8 cellular contexts compared by ENCODE assay signal in genomic region chr7:135160098-135160857, GRCh38. TPM values are rescaled to one million over a fixed set of nuclear protein-coding genes. Genes with fewer than 3 reads are reported as not detected.
DNase-seq lines count a peak whose midpoint lies in the region; ATAC-seq and TF ChIP-seq lines count a peak whose summit lies in the region.

No MANE protein-coding gene starts in this region.

- no peak for TF ChIP-seq EP300 in ovary (IDR thresholded peaks at IDR 0.05)

- peaks cover 17% of the 10 kb centered on the region for H3K9me3 Mint-ChIP-seq in CD8-positive, alpha-beta T cell

- in situ Hi-C loops in GM23248 (cut with MboI): no loop called here

- WGBS in GM23248 (ENCODE audit: low coverage in 1 of 2, low lambda C conversion rate in 2 of 2, missing lambda C conversion rate in 2 of 2), 2 experiments: 80% methylated on average over 5 of the region's 5 CpGs
- 73 to 76% (median 75%) methylated on average over 5 of the region's 5 CpGs for WGBS in ovary, 3 donors

- H4K20me1 ChIP-seq in GM23248 (ENCODE audit: insufficient read depth): no peaks in the 10 kb centered on the region

- peak overlapping the region; percentile 72 for H3K27ac Mint-ChIP-seq in CD8-positive, alpha-beta T cell

- H3K4me3 ChIP-seq in CD8-positive, alpha-beta T cell (ENCODE audit: low read depth, low read length): no peak overlapping the region
- H3K4me3 ChIP-seq in GM23248 (no peak overlapping the region), SJSA1 (no peak overlapping the region), fibroblast of the aortic adventitia (ENCODE audit: low read depth, low read length) (no peak overlapping the region), skeletal muscle satellite cell (ENCODE audit: low read length) (no peak overlapping the region), ovary (no peak overlapping the region)

- peaks cover 64% of the 10 kb centered on the region for H3K4me1 Mint-ChIP-seq in CD8-positive, alpha-beta T cell (ENCODE audit: low read depth)

- H3K9ac ChIP-seq in GM23248: no peak overlapping the region
- H3K9ac ChIP-seq in skeletal muscle satellite cell (ENCODE audit: low read depth, low read length): no peak overlapping the region

- H3F3A ChIP-seq in GM23248 (ENCODE audit: insufficient read depth): 0 out of 2 replicates have a peak, but pooled peaks cover 10% of the 10 kb centered on the region

- H3K4me1 ChIP-seq in CD8-positive, alpha-beta T cell (ENCODE audit: insufficient read depth, low read length): peaks cover 27% of the 10 kb centered on the region
- H3K4me1 ChIP-seq in GM23248 (ENCODE audit: insufficient read depth) (peaks cover 14% of the 10 kb centered on the region), SJSA1 (replicated peaks) (peaks cover 20% of the 10 kb centered on the region), skeletal muscle satellite cell (ENCODE audit: control insufficient read depth, insufficient read depth, low read length) (peaks cover 21% of the 10 kb centered on the region), ovary (ENCODE audit: insufficient read depth) (peaks cover 6% of the 10 kb centered on the region)

- intact Hi-C loops in CD8-positive, alpha-beta T cell (cut with DNase I, micrococcal nuclease): no loop called here
- intact Hi-C loops in ovary (cut with DNase I): loop anchor here in 3 of 4 donors (10.0 kb wide), 4 partner anchors 165 to 475 kb away; partner anchors contain the start of gene AGBL3 (in 1 of the 3)

- no peak for ATAC-seq in CD8-positive, alpha-beta T cell
- no peak for ATAC-seq in GM19455 (IDR thresholded peaks at IDR 0.05; ENCODE audit: unreplicated experiment)

- no peaks in the 10 kb centered on the region for H3K9me2 ChIP-seq in GM23248 (ENCODE audit: insufficient read depth)

- H3K27me3 ChIP-seq in CD8-positive, alpha-beta T cell (ENCODE audit: insufficient read depth, low read length): no peaks in the 10 kb centered on the region
- H3K27me3 ChIP-seq in GM23248 (replicated peaks; ENCODE audit: insufficient read depth): no peaks in the 10 kb centered on the region
- no peaks in the 10 kb centered on the region for H3K27me3 ChIP-seq in SJSA1 (replicated peaks)
- H3K27me3 ChIP-seq in skeletal muscle satellite cell (ENCODE audit: control insufficient read depth, insufficient read depth, low read length): no peaks in the 10 kb centered on the region
- H3K27me3 ChIP-seq in ovary: no peaks in the 10 kb centered on the region

- DNase-seq in CD8-positive, alpha-beta T cell: no peak
- DNase-seq in GM23248: peak; percentile 14
- peak in 1 of 2 experiments; percentile 44 for DNase-seq in SJSA1 (ENCODE audit: low read depth in 1 of 2, low spot score in 2 of 2)
- peak; percentile 61 for DNase-seq in fibroblast of the aortic adventitia (ENCODE audit: low read depth)
- no peak for DNase-seq in ovary
- DNase-seq in NCI-H69 (lab: John Stamatoyannopoulos, UW): no peak

- CTCF ChIA-PET in CD8-positive, alpha-beta T cell (lab: Charles Lee): interaction anchor here (1.6 to 2.1 kb wide), 3 partner anchors 9 to 12 kb away, joined by 4 to 14 read pairs (median 5); partner anchors contain the start of genes CYREN and TMEM140

- H3K9me3 ChIP-seq in CD8-positive, alpha-beta T cell (ENCODE audit: low read length): peaks cover 3% of the 10 kb centered on the region
- H3K9me3 ChIP-seq in GM23248 (ENCODE audit: low read depth) (no peaks in the 10 kb centered on the region), SJSA1 (replicated peaks) (peaks cover 8% of the 10 kb centered on the region), skeletal muscle satellite cell (replicated peaks; ENCODE audit: low read length) (peaks cover 6% of the 10 kb centered on the region), ovary (no peaks in the 10 kb centered on the region)

- H3K27me3 Mint-ChIP-seq in CD8-positive, alpha-beta T cell (ENCODE audit: low read depth): no peaks in the 10 kb centered on the region

- 0 out of 2 replicates have a peak overlapping the region, but pooled peaks have one; percentile 4 for H2AFZ ChIP-seq in GM23248

- POLR2A ChIA-PET in CD8-positive, alpha-beta T cell (lab: Charles Lee): interaction anchor here (0.6 to 11.9 kb wide), 7 partner anchors 11 to 173 kb away, joined by 3 to 70 read pairs (median 4); partner anchors contain the start of genes AGBL3, CYREN and TMEM140

- H3K27ac ChIP-seq in CD8-positive, alpha-beta T cell (ENCODE audit: low read depth, low read length): no peak overlapping the region
- H3K27ac ChIP-seq in GM23248 (peak overlapping the region; percentile 16; the same call in 1 of the 2 replicates), SJSA1 (peak overlapping the region; percentile 33), ovary (peak overlapping the region in 1 of 2 donors; percentile 0)

- TF ChIP-seq CTCF in CD8-positive, alpha-beta T cell (IDR thresholded peaks at IDR 0.05): no peak
- no peak for TF ChIP-seq CTCF in fibroblast of the aortic adventitia (IDR thresholded peaks at IDR 0.05; ENCODE audit: insufficient read depth, low read length)
- TF ChIP-seq CTCF in ovary (IDR thresholded peaks at IDR 0.05): no peak

- no peaks in the 10 kb centered on the region for H3K79me2 ChIP-seq in GM23248 (ENCODE audit: insufficient read depth)

- no peak overlapping the region for H3K4me3 Mint-ChIP-seq in CD8-positive, alpha-beta T cell

- no peak for TF ChIP-seq POLR2A in ovary (IDR thresholded peaks at IDR 0.05)

- peaks cover 7% of the 10 kb centered on the region for H3K36me3 ChIP-seq in CD8-positive, alpha-beta T cell (ENCODE audit: insufficient read depth, low read length)
- H3K36me3 ChIP-seq in GM23248 (ENCODE audit: low read depth): no peaks in the 10 kb centered on the region
- peaks cover 17% of the 10 kb centered on the region for H3K36me3 ChIP-seq in SJSA1
- H3K36me3 ChIP-seq in skeletal muscle satellite cell (ENCODE audit: insufficient read depth, low read length): peaks cover 14% of the 10 kb centered on the region
- H3K36me3 ChIP-seq in ovary: no peaks in the 10 kb centered on the region

- no peak overlapping the region for H3K4me2 ChIP-seq in GM23248 (ENCODE audit: unreplicated experiment)
- H3K4me2 ChIP-seq in skeletal muscle satellite cell (ENCODE audit: low read length): peak overlapping the region; percentile 25

- H3K36me3 Mint-ChIP-seq in CD8-positive, alpha-beta T cell: peaks cover 75% of the 10 kb centered on the region

RNA-seq across cellular contexts. Expression of gene CYREN, which starts 10.2 kb away (rescaled TPM):
- total RNA-seq in CD8-positive, alpha-beta T cell: 10 to 100 TPM; 14.0 to 15.2 TPM
- 37.3 and 40.4 TPM in 2 replicates for total RNA-seq in GM23248 (2014; rRNA removed; shearing (Covaris generic))
- polyA plus RNA-seq in GM23248 (2016; fragmentation: Nextera tagmentation; extraction: Ambion mirVana): 38.3 and 38.7 TPM in 2 replicates
- 67.1 and 81.6 TPM in 2 replicates for total RNA-seq in SJSA1 (2014; rRNA removed; shearing (Covaris generic))
- total RNA-seq in fibroblast of the aortic adventitia (ENCODE audit: low replicate concordance): 23.5 and 46.4 TPM in 2 replicates
- total RNA-seq in skeletal muscle satellite cell (2012; rRNA removed): 32.8 and 35.7 TPM in 2 replicates
- total RNA-seq in ovary: 10 to 100 TPM; 25.4 to 54.2 (median 40.2) TPM
- 10 to 100 TPM; 21.1 to 24.1 TPM for polyA plus RNA-seq in ovary

RNA-seq across cellular contexts. Expression of gene TMEM140, which starts 12.4 kb away (rescaled TPM):
- 10 to 100 TPM; 18.8 to 21.8 TPM for total RNA-seq in CD8-positive, alpha-beta T cell
- 1.6 and 4.4 TPM in 2 replicates for total RNA-seq in GM23248 (2014; rRNA removed; shearing (Covaris generic))
- polyA plus RNA-seq in GM23248 (2016; fragmentation: Nextera tagmentation; extraction: Ambion mirVana) (6.1 and 6.5 TPM in 2 replicates), ovary (10 to 100 TPM; 13.0 to 25.0 TPM)
- total RNA-seq in SJSA1 (2014; rRNA removed; shearing (Covaris generic)): 1.1 and 2.2 TPM in 2 replicates
- total RNA-seq in fibroblast of the aortic adventitia (ENCODE audit: low replicate concordance) (9.7 and 12.1 TPM in 2 replicates), ovary (1 to 10 TPM; 5.9 to 9.3 (median 8.4) TPM)
- total RNA-seq in skeletal muscle satellite cell (2012; rRNA removed): 2.0 and 5.3 TPM in 2 replicates

RNA-seq across cellular contexts. Expression of gene WDR91, which starts 51.0 kb away (rescaled TPM):
- 10 to 100 TPM; 43.3 to 46.6 TPM for total RNA-seq in CD8-positive, alpha-beta T cell
- total RNA-seq in GM23248 (2014; rRNA removed; shearing (Covaris generic)): 3.4 and 8.3 TPM in 2 replicates
- polyA plus RNA-seq in GM23248 (2016; fragmentation: Nextera tagmentation; extraction: Ambion mirVana) (4.1 and 5.4 TPM in 2 replicates), ovary (10 to 100 TPM; 12.6 to 17.7 TPM)
- total RNA-seq in SJSA1 (2014; rRNA removed; shearing (Covaris generic)): 6.3 and 11.0 TPM in 2 replicates
- total RNA-seq in fibroblast of the aortic adventitia (ENCODE audit: low replicate concordance) (6.5 and 15.4 TPM in 2 replicates), ovary (10 to 100 TPM; 14.7 to 56.3 (median 32.7) TPM)
- 3.0 and 5.7 TPM in 2 replicates for total RNA-seq in skeletal muscle satellite cell (2012; rRNA removed)

Comparison
In these comparisons a context has a peak if more than half of its experiments do, and no peak if none do; other contexts are left out.
1. DNase-seq: peak in GM23248 (single experiment) and fibroblast of the aortic adventitia (single experiment); none in CD8-positive, alpha-beta T cell (0 of 7), ovary (0 of 5) and NCI-H69 (single experiment).
2. intact Hi-C loops: an anchor here in ovary (10.0 kb wide); none called in CD8-positive, alpha-beta T cell.